8 cellular contexts compared by ENCODE assay signal in genomic region chr11:95138448-95138847, GRCh38. TPM values are rescaled to one million over a fixed set of nuclear protein-coding genes. Genes with fewer than 3 reads are reported as not detected.
A peak's percentile ranks its signal among the peaks of the same experiment; 100 is the strongest.
DNase-seq lines count a peak whose midpoint lies in the region; ATAC-seq, FAIRE-seq and TF ChIP-seq lines count a peak whose summit lies in the region.

No MANE protein-coding gene starts in this region.

- H2AFZ ChIP-seq in GM12878 (ENCODE audit: control insufficient read depth, low read depth, low read length) (no peak overlapping the region), parathyroid adenoma (no peak overlapping the region)

- no peaks in the 10 kb centered on the region for H3K9me3 ChIP-seq in GM12878 (replicated peaks; ENCODE audit: control insufficient read depth, insufficient read depth, low read length)
- H3K9me3 ChIP-seq in parathyroid adenoma (ENCODE audit: control insufficient read depth, low read length): no peaks in the 10 kb centered on the region

- BruUV-seq in GM12878 (replicated peaks; lab: Mats Ljungman, UMichigan): no TSS peak

- H3K27ac ChIP-seq in GM12878 (ENCODE audit: control insufficient read depth, insufficient read depth) (no peak overlapping the region), parathyroid adenoma (no peak overlapping the region)

- in situ Hi-C loops in GM12878 (cut with MboI): no loop called here

- no peaks in the 10 kb centered on the region for H3K79me2 ChIP-seq in GM12878 (ENCODE audit: control insufficient read depth, insufficient read depth, low read length)
- no peaks in the 10 kb centered on the region for H3K79me2 ChIP-seq in parathyroid adenoma

- H3K27me3 Mint-ChIP-seq in T-helper 2 cell treated with Interferon-gamma antibody and Interleukin-4, amounts not matched to agents 5 μg/mL and 100 μg/mL, for 36 hours (ENCODE audit: low read depth): peaks cover 7% of the 10 kb centered on the region

- intact Hi-C loops in GM12878 (cut with micrococcal nuclease; ENCODE audit: unreplicated experiment): loop anchor here (1.0 to 5.0 kb wide), 2 partner anchors 69 to 516 kb away; no protein-coding TSS in a partner anchor
- intact Hi-C loops in posterior cingulate gyrus (cut with DNase I): no loop called here

- H3K4me3 Mint-ChIP-seq in T-helper 2 cell treated with Interferon-gamma antibody and Interleukin-4, amounts not matched to agents 5 μg/mL and 100 μg/mL, for 36 hours: no peak overlapping the region

- FAIRE-seq in GM12878 (lab: Jason Lieb, UNC): no peak

- peaks cover 2% of the 10 kb centered on the region for H3K36me3 Mint-ChIP-seq in T-helper 2 cell treated with Interferon-gamma antibody and Interleukin-4, amounts not matched to agents 5 μg/mL and 100 μg/mL, for 36 hours (ENCODE audit: low read depth)

- no peaks in the 10 kb centered on the region for H3K9me3 Mint-ChIP-seq in T-helper 2 cell treated with Interferon-gamma antibody and Interleukin-4, amounts not matched to agents 5 μg/mL and 100 μg/mL, for 36 hours

- POLR2A ChIA-PET in GM12878 (lab: Charles Lee): interaction anchor here (1.1 to 1.7 kb wide), 2 partner anchors 65 to 70 kb away, joined by 4 read pairs; no protein-coding TSS in a partner anchor

- peak; percentile 80 for ATAC-seq in GM19452 (IDR thresholded peaks at IDR 0.05; ENCODE audit: unreplicated experiment)
- peak; percentile 85 for ATAC-seq in HG03442 (IDR thresholded peaks at IDR 0.05; ENCODE audit: unreplicated experiment)
- peak; percentile 97 for ATAC-seq in GM12878

- H3K27me3 ChIP-seq in GM12878 (replicated peaks in 1 of 2; ENCODE audit: control insufficient read depth in 2 of 2, insufficient read depth in 2 of 2, low read length in 1 of 2) (0 out of 4 replicates have a peak, but pooled peaks cover 0 to 2% of the 10 kb centered on the region in 2 experiments), parathyroid adenoma (ENCODE audit: control insufficient read depth, insufficient read depth, low read length) (no peaks in the 10 kb centered on the region)

- peak; percentile 84 for TF ChIP-seq RAD21 in GM12878 (IDR thresholded peaks at IDR 0.05; ENCODE audit: insufficient read depth, low read depth, low read length)

- no peak for TF ChIP-seq POLR2A in GM12878 (IDR thresholded peaks at IDR 0.05; ENCODE audit: low read depth, low read length)

- no peak overlapping the region for H3K27ac Mint-ChIP-seq in T-helper 2 cell treated with Interferon-gamma antibody and Interleukin-4, amounts not matched to agents 5 μg/mL and 100 μg/mL, for 36 hours

- peak; percentile 41 for DNase-seq in EH (ENCODE audit: low read depth)
- no peak for DNase-seq in GM12878 (ENCODE audit: low read depth, low spot score)
- DNase-seq in T-helper 2 cell treated with Interferon-gamma antibody and Interleukin-4, amounts not matched to agents 5 μg/mL and 100 μg/mL, for 36 hours (ENCODE audit: low spot score): no peak
- DNase-seq in stimulated activated CD4-positive, alpha-beta T cell treated with anti-CD3 and anti-CD28 coated beads, Interleukin-1b, Interleukin-23, amount 100 ng/mL, for 48 hours: no peak
- no peak for DNase-seq in posterior cingulate gyrus

- no peak overlapping the region for H3K4me3 ChIP-seq in GM12878
- H3K4me3 ChIP-seq in parathyroid adenoma (ENCODE audit: low read depth, low read length): no peak overlapping the region

- SMC1A ChIA-PET in GM12878 (lab: Charles Lee; ENCODE audit: uncharacterized antibody, unreplicated experiment): interaction anchor here (0.9 to 8.3 kb wide), 7 partner anchors 41 to 165 kb away, joined by 3 to 170 read pairs (median 6); partner anchors contain the start of genes CWC15, ENDOD1, KDM4D and SRSF8

- peaks cover 3% of the 10 kb centered on the region for H3K4me1 Mint-ChIP-seq in T-helper 2 cell treated with Interferon-gamma antibody and Interleukin-4, amounts not matched to agents 5 μg/mL and 100 μg/mL, for 36 hours (ENCODE audit: low read depth)

- TF ChIP-seq EP300 in GM12878 (IDR thresholded peaks at IDR 0.05; ENCODE audit: borderline replicate concordance in 1 of 2, control insufficient read depth in 1 of 2, low read depth in 2 of 2, low read length in 2 of 2): no peak

- no peaks in the 10 kb centered on the region for H3K4me1 ChIP-seq in GM12878 (ENCODE audit: control insufficient read depth, insufficient read depth, low read length)
- peaks cover 9% of the 10 kb centered on the region for H3K4me1 ChIP-seq in parathyroid adenoma

- WGBS in GM12878 (ENCODE audit: insufficient coverage, insufficient replicate concordance, low lambda C conversion rate, missing lambda C conversion rate): 0% methylated on average over 2 of the region's 2 CpGs

- H3K36me3 ChIP-seq in GM12878 (ENCODE audit: control insufficient read depth in 2 of 2, insufficient read depth in 2 of 2, low read length in 1 of 2) (no peaks in the 10 kb centered on the region), parathyroid adenoma (ENCODE audit: control insufficient read depth, insufficient read depth, low read length) (no peaks in the 10 kb centered on the region)

- peak; percentile 36 to 65 (median 45); a peak in 5 of 6 replicates for TF ChIP-seq CTCF in GM12878 (IDR thresholded peaks at IDR 0.05 in 2 of 3, conservative IDR thresholded peaks at IDR 0.05 in 1 of 3; ENCODE audit: control insufficient read depth in 2 of 3, extremely low read depth in 1 of 3, insufficient read depth in 1 of 3, low read depth in 3 of 3, low read length in 3 of 3)
- TF ChIP-seq CTCF in parathyroid adenoma (IDR thresholded peaks at IDR 0.05): peak; percentile 20

- H4K20me1 ChIP-seq in GM12878 (ENCODE audit: control insufficient read depth, insufficient read depth): no peaks in the 10 kb centered on the region

- RAD21 ChIA-PET in GM12878 (lab: Charles Lee; ENCODE audit: unreplicated experiment): interaction anchor here (0.9 to 8.0 kb wide), 5 partner anchors 41 to 170 kb away, joined by 3 to 110 read pairs (median 4); partner anchors contain the start of gene SRSF8

- H3K4me2 ChIP-seq in GM12878 (ENCODE audit: control insufficient read depth, insufficient read depth): no peak overlapping the region
- no peak overlapping the region for H3K4me2 ChIP-seq in parathyroid adenoma (ENCODE audit: low read length)

- no peak overlapping the region for H3K9ac ChIP-seq in GM12878 (ENCODE audit: control insufficient read depth, insufficient read depth, low read length)
- H3K9ac ChIP-seq in parathyroid adenoma: no peak overlapping the region

- CTCF ChIA-PET in GM12878 (lab: Yijun Ruan, JAX): interaction anchor here (0.7 to 24.1 kb wide), 13 partner anchors 10 to 516 kb away, joined by 3 to 459 read pairs (median 5); partner anchors contain the start of gene SRSF8

TF ChIP-seq in GM12878, 131 proteins besides CTCF, POLR2A, EP300 and RAD21:
- TF ChIP-seq, protein P1, sequence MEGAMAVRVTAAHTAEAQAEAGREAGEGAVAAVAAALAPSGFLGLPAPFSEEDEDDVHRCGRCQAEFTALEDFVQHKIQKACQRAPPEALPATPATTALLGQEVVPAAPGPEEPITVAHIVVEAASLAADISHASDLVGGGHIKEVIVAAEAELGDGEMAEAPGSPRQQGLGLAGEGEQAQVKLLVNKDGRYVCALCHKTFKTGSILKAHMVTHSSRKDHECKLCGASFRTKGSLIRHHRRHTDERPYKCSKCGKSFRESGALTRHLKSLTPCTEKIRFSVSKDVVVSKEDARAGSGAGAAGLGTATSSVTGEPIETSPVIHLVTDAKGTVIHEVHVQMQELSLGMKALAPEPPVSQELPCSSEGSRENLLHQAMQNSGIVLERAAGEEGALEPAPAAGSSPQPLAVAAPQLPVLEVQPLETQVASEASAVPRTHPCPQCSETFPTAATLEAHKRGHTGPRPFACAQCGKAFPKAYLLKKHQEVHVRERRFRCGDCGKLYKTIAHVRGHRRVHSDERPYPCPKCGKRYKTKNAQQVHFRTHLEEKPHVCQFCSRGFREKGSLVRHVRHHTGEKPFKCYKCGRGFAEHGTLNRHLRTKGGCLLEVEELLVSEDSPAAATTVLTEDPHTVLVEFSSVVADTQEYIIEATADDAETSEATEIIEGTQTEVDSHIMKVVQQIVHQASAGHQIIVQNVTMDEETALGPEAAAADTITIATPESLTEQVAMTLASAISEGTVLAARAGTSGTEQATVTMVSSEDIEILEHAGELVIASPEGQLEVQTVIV (IDR thresholded peaks at IDR 0.05; ENCODE audit: borderline replicate concordance, partially characterized antibody): no peak
- TF ChIP-seq RCOR1 (conservative IDR thresholded peaks at IDR 0.05; ENCODE audit: low read depth, low read length) (no peak), SMC3 (IDR thresholded peaks at IDR 0.05; ENCODE audit: borderline replicate concordance, low read length) (peak; percentile 58; the same call in 1 of the 2 replicates)
TF ChIP-seq in GM12878: peak in this region for 1.

RNA-seq across cellular contexts. Expression of gene ENDOD1, which starts 48.8 kb away (rescaled TPM):
- total RNA-seq in GM12878 (2013; cell fraction: nucleolus; rRNA removed): 31.0 and 31.5 TPM in 2 replicates
- total RNA-seq in GM12878 (2014; rRNA removed): 15.4 and 17.9 TPM in 2 replicates
- total RNA-seq in GM12878 (2014; rRNA removed; fragmentation: Illumina TruSeq; extraction: Trizol): 14.8 and 15.1 TPM in 2 replicates
- 14.2 and 14.9 TPM in 2 replicates for total RNA-seq in GM12878 (2021)
- 9.8 TPM for polyA plus RNA-seq in GM12878 (2011; ENCODE audit: low read depth)
- 28.8 and 30.0 TPM in 2 replicates for polyA plus RNA-seq in GM12878 (2011; rRNA removed)
- 22.0 and 23.0 TPM in 2 replicates for polyA plus RNA-seq in GM12878 (2011; cell fraction: cytosol; rRNA removed)
- polyA plus RNA-seq in GM12878 (2011; cell fraction: nucleus; rRNA removed): 13.5 and 14.4 TPM in 2 replicates
- polyA plus RNA-seq in GM12878 (2012): 9.5 and 12.1 TPM in 2 replicates
- 13.8 and 16.9 TPM in 2 replicates for polyA plus RNA-seq in GM12878 (2014; fragmentation: Illumina TruSeq; extraction: Trizol)
- polyA plus RNA-seq in GM12878 (2014; fragmentation: Nextera tagmentation; extraction: Ambion mirVana): 1 to 10 TPM; 6.0 to 6.4 TPM
- 9.0 and 9.5 TPM in 2 replicates for polyA plus RNA-seq in GM12878 (2014; rRNA removed)
- 10 to 100 TPM; 10.2 to 10.4 TPM for polyA plus RNA-seq in GM12878 (2016; fragmentation: Nextera tagmentation; extraction: Ambion mirVana)
- polyA minus RNA-seq in GM12878 (2011; rRNA and poly(A)+ RNA removed): 32.7 and 46.0 TPM in 2 replicates
- 14.9 and 15.4 TPM in 2 replicates for polyA minus RNA-seq in GM12878 (2011; cell fraction: cytosol; rRNA and poly(A)+ RNA removed)
- polyA minus RNA-seq in GM12878 (2011; cell fraction: nucleus; rRNA and poly(A)+ RNA removed): 17.0 and 22.9 TPM in 2 replicates
